ENCODE assay signal across 8 cellular contexts in the genomic region with DNA sequence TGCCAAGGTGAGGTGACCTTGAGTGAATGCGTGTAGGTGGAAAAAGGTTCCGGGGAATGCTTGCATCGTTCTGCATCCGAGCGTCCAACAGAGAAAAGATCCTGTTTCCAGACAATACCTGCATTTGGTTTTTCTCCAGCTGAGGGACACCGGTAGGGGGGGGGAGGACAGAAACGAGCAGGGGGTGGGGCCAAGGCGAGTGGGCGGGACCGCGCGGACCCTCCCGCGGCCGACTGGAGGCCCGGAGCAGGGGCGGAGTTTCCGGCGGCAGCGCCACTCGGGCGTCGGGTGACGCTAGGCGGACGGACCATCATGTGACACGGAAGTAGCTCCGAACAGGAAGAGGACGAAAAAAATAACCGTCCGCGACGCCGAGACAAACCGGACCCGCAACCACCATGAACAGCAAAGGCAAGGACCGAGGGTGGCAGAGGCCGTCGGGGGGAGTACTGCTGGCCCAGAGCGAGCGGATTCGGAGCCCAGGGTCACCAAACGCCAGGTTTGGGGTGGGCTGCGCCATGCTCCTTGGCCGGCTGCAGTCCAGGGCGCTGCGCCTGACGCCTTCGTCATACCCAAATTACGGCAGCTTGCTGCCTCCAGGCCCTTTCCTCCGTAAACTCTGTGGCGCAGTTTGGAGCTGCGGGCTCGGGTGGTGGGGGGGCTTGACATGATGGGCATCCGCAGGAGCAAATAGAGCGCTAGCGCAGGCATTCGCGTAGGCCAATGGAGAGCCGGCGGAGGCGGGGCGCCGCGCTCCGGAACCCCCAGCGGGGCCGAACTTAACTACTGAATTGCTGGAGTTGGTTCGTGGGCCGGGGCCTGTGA. TPM values are rescaled to one million over a fixed set of nuclear protein-coding genes. Genes with fewer than 3 reads are reported as not detected.
DNase-seq lines count a peak whose midpoint lies in the region; ATAC-seq and TF ChIP-seq lines count a peak whose summit lies in the region.

A gene with protein sequence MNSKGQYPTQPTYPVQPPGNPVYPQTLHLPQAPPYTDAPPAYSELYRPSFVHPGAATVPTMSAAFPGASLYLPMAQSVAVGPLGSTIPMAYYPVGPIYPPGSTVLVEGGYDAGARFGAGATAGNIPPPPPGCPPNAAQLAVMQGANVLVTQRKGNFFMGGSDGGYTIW (plus strand): TSS at position 317 of the 825 bp plus-strand sequence. CDS start 82 bp downstream, at position 399.

- peak in 1 of 4 donors; percentile 35 for TF ChIP-seq EP300 in upper lobe of left lung (IDR thresholded peaks at IDR 0.05)

- no peaks in the 10 kb centered on the region for H3K9me3 ChIP-seq in adipocyte (ENCODE audit: control insufficient read depth, low read length)
- H3K9me3 ChIP-seq in upper lobe of left lung = no peaks in the 10 kb centered on the region

- H3K4me1 ChIP-seq in adipocyte (ENCODE audit: control insufficient read depth, insufficient read depth, low read length) (peaks cover 22% of the 10 kb centered on the region), upper lobe of left lung (peaks cover 30 to 45% (median 40%) of the 10 kb centered on the region in 4 donors)

- peak within 1 kb of the TSS; percentile 100 for H3K27ac ChIP-seq in upper lobe of left lung

- H3K36me3 ChIP-seq in adipocyte (ENCODE audit: control insufficient read depth, insufficient read depth, low read length, severe bottlenecking) (peaks cover 34% of the 10 kb centered on the region), upper lobe of left lung (peaks cover 17 to 38% (median 34%) of the 10 kb centered on the region in 4 donors)

- ATAC-seq in HG02798 (IDR thresholded peaks at IDR 0.05; ENCODE audit: poor library complexity, unreplicated experiment) (peak; percentile 94), upper lobe of left lung (ENCODE audit: low FRiP score in 2 of 2) (peak; percentile 98 to 99)

- 0 to 1% methylated on average over 14 to 62 of the region's 70 CpGs for WGBS in upper lobe of left lung, 2 donors

- peak; percentile 87 to 97 (median 92) for TF ChIP-seq POLR2A in upper lobe of left lung (IDR thresholded peaks at IDR 0.05)

- intact Hi-C loops in cardiac septum (cut with DNase I) = loop anchor here (2.0 kb wide), 3 partner anchors 20 to 156 kb away; a partner anchor contains a TSS
- intact Hi-C loops in posterior cingulate gyrus (cut with DNase I) = loop anchor here (2.0 to 10.0 kb wide), 2 partner anchors 66 to 154 kb away; a partner anchor contains a TSS

- H3K27me3 ChIP-seq in adipocyte (replicated peaks; ENCODE audit: control insufficient read depth, insufficient read depth, low read length) (no peaks in the 10 kb centered on the region), upper lobe of left lung (no peaks in the 10 kb centered on the region)

- H3K4me3 ChIP-seq in GM12875 (ENCODE audit: low read depth, low read length) = peak within 1 kb of the TSS; percentile 95
- H3K4me3 ChIP-seq in adipocyte (ENCODE audit: low read length) = peak within 1 kb of the TSS; percentile 94
- H3K4me3 ChIP-seq in upper lobe of left lung = peak within 1 kb of the TSS; percentile 84 to 94 (median 88)

- TF ChIP-seq CTCF in GM12875 (IDR thresholded peaks at IDR 0.05; ENCODE audit: borderline replicate concordance, insufficient read depth, low read depth, low read length) (0 out of 2 replicates have a peak, but pooled peaks have one; percentile 1), upper lobe of left lung (IDR thresholded peaks at IDR 0.05) (peak in 3 of 6 experiments; percentile 8 to 46 (median 27))

- DNase-seq in NCI-H1417 treated with DMSO at 0.1 percent for 48 hours (lab: John Stamatoyannopoulos, UW) (peak; percentile 85), SW480 (ENCODE audit: low spot score) (peak; percentile 94), adipocyte (ENCODE audit: low read depth) (peak; percentile 98), cardiac septum (ENCODE audit: low spot score) (peak; percentile 98), posterior cingulate gyrus (peak; percentile 93 to 99 (median 96)), upper lobe of left lung (peak; percentile 98 to 99)

- peak within 1 kb of the TSS; percentile 99 for H3K9ac ChIP-seq in adipocyte (ENCODE audit: low read length)

RNA-seq across cellular contexts. Expression of the gene that starts here (rescaled TPM):
- total RNA-seq in cardiac septum = 169 TPM
- 100 to 1,000 TPM; 182 to 492 (median 236) TPM for total RNA-seq in upper lobe of left lung

Comparison
In these comparisons a context has a peak if more than half of its experiments do, and no peak if none do; other contexts are left out.
1. Peak in every context shown above with its lines: DNase-seq, ATAC-seq, H3K4me3 ChIP-seq and H3K27ac ChIP-seq.